ENCODE assay signal across 9 cellular contexts in genomic region chr13:43303040-43303729, GRCh38.
DNase-seq lines count a peak whose midpoint lies in the region; ATAC-seq, FAIRE-seq and TF ChIP-seq lines count a peak whose summit lies in the region.
"Had no signal": no experiment of that assay in that cellular context is flagged by ENCODE, and none has a peak within 500 bp of the region (broad histone marks: within the 10 kb centered on the region; RNA-seq: fewer than 3 reads in every experiment).

No MANE protein-coding gene starts in this region.

- H3K4me3 ChIP-seq in H7 (ENCODE audit: insufficient read depth, low read depth, low read length) (no peak overlapping the region), kidney (ENCODE audit: low read length in 2 of 2) (no peak overlapping the region), thoracic aorta (no peak overlapping the region)

- H3K27ac ChIP-seq in kidney (ENCODE audit: low read depth in 2 of 2, low read length in 2 of 2) (no peak overlapping the region), thoracic aorta (no peak overlapping the region)

- H3K9ac ChIP-seq in kidney (ENCODE audit: low read length in 2 of 2) = no peak overlapping the region

- TF ChIP-seq CTCF in brain (conservative IDR thresholded peaks at IDR 0.05) (peak; percentile 60 to 78), kidney (IDR thresholded peaks at IDR 0.05; ENCODE audit: borderline replicate concordance, extremely low read depth, insufficient read depth) (peak; percentile 66), thoracic aorta (IDR thresholded peaks at IDR 0.05) (peak; percentile 71)

- no peak for FAIRE-seq in kidney (lab: Jason Lieb, UNC)

- H3K4me1 ChIP-seq in kidney (ENCODE audit: control insufficient read depth in 1 of 2, insufficient read depth in 1 of 2, low read depth in 1 of 2, low read length in 2 of 2) = peaks cover 0 to 3% of the 10 kb centered on the region in 2 donors
- peaks cover 0 to 5% of the 10 kb centered on the region in 2 donors for H3K4me1 ChIP-seq in thoracic aorta (ENCODE audit: control insufficient read depth in 1 of 2, low read depth in 2 of 2)

- H3K27me3 ChIP-seq in H7 (ENCODE audit: control insufficient read depth, insufficient read depth, low read length) = no peaks in the 10 kb centered on the region
- H3K27me3 ChIP-seq in thoracic aorta (replicated peaks; ENCODE audit: insufficient read depth) = no peaks in the 10 kb centered on the region

- H3K27me3 Mint-ChIP-seq in brain = peaks cover 3% of the 10 kb centered on the region
- peaks cover 41% of the 10 kb centered on the region for H3K27me3 Mint-ChIP-seq in activated CD4-positive, alpha-beta memory T cell treated with anti-CD3 and anti-CD28 coated beads, Interleukin-2, amount 10 ng/mL, durations not matched to agents 7 days and 5 days

- ATAC-seq in thoracic aorta (ENCODE audit: insufficient number of reproducible peaks, low FRiP score, low read depth) = no peak

- no peaks in the 10 kb centered on the region for H3K9me3 Mint-ChIP-seq in brain
- no peaks in the 10 kb centered on the region for H3K9me3 Mint-ChIP-seq in activated CD4-positive, alpha-beta memory T cell treated with anti-CD3 and anti-CD28 coated beads, Interleukin-2, amount 10 ng/mL, durations not matched to agents 7 days and 5 days
- H3K9me3 Mint-ChIP-seq: T-helper 1 cell treated with Interleukin-12 subunit alpha and Interleukin-12 subunit beta and Interleukin-4 antibody, amounts not matched to agents 30 μg/mL and 1 μg/mL, for 36 hours had no signal

- peaks cover 1% of the 10 kb centered on the region for H3K36me3 Mint-ChIP-seq in brain
- no peaks in the 10 kb centered on the region for H3K36me3 Mint-ChIP-seq in activated CD4-positive, alpha-beta memory T cell treated with anti-CD3 and anti-CD28 coated beads, Interleukin-2, amount 10 ng/mL, durations not matched to agents 7 days and 5 days (ENCODE audit: low read depth)

- peak; percentile 69 for DNase-seq in EL
- DNase-seq in H7 = peak; percentile 71
- peak; percentile 34 for DNase-seq in NCI-H226
- peak; percentile 86 for DNase-seq in kidney
- DNase-seq in thoracic aorta (ENCODE audit: low spot score) = no peak
- no peak for DNase-seq in activated CD4-positive, alpha-beta memory T cell treated with anti-CD3 and anti-CD28 coated beads, Interleukin-2, amount 10 ng/mL, durations not matched to agents 7 days and 5 days
- no peak for DNase-seq in T-helper 9 cell

- CTCF ChIA-PET in activated CD4-positive, alpha-beta memory T cell treated with anti-CD3 and anti-CD28 coated beads, Interleukin-2, amount 10 ng/mL, durations not matched to agents 7 days and 5 days (lab: Charles Lee) = no interaction called here

- POLR2A ChIA-PET in activated CD4-positive, alpha-beta memory T cell treated with anti-CD3 and anti-CD28 coated beads, Interleukin-2, amount 10 ng/mL, durations not matched to agents 7 days and 5 days (lab: Charles Lee) = no interaction called here

- intact Hi-C loops in kidney (cut with DNase I) = loop anchor here (10.0 kb wide), 1 partner anchor 502 kb away; no protein-coding TSS in a partner anchor

- H3K27ac Mint-ChIP-seq in brain = peak overlapping the region; percentile 83 to 94 (median 90)
- no peak overlapping the region for H3K27ac Mint-ChIP-seq in activated CD4-positive, alpha-beta memory T cell treated with anti-CD3 and anti-CD28 coated beads, Interleukin-2, amount 10 ng/mL, durations not matched to agents 7 days and 5 days
- H3K27ac Mint-ChIP-seq: T-helper 1 cell treated with Interleukin-12 subunit alpha and Interleukin-12 subunit beta and Interleukin-4 antibody, amounts not matched to agents 30 μg/mL and 1 μg/mL, for 36 hours had no signal

- peak overlapping the region in 1 of 5 experiments; percentile 36 for H3K4me3 Mint-ChIP-seq in brain
- no peak overlapping the region for H3K4me3 Mint-ChIP-seq in activated CD4-positive, alpha-beta memory T cell treated with anti-CD3 and anti-CD28 coated beads, Interleukin-2, amount 10 ng/mL, durations not matched to agents 7 days and 5 days
- H3K4me3 Mint-ChIP-seq: T-helper 1 cell treated with Interleukin-12 subunit alpha and Interleukin-12 subunit beta and Interleukin-4 antibody, amounts not matched to agents 30 μg/mL and 1 μg/mL, for 36 hours had no signal

- H3K4me1 Mint-ChIP-seq in brain = peaks cover 100% of the 10 kb centered on the region
- H3K4me1 Mint-ChIP-seq in activated CD4-positive, alpha-beta memory T cell treated with anti-CD3 and anti-CD28 coated beads, Interleukin-2, amount 10 ng/mL, durations not matched to agents 7 days and 5 days = no peaks in the 10 kb centered on the region

- no peaks in the 10 kb centered on the region for H3K36me3 ChIP-seq in H7 (replicated peaks; ENCODE audit: control insufficient read depth, insufficient read depth, low read length)
- H3K36me3 ChIP-seq in kidney (ENCODE audit: control insufficient read depth in 1 of 2, insufficient read depth in 2 of 2, low read length in 2 of 2) = no peaks in the 10 kb centered on the region
- no peaks in the 10 kb centered on the region for H3K36me3 ChIP-seq in thoracic aorta

- H3K9me3 ChIP-seq in kidney (ENCODE audit: control insufficient read depth in 1 of 2, low read length in 2 of 2) = no peaks in the 10 kb centered on the region
- H3K9me3 ChIP-seq in thoracic aorta = no peaks in the 10 kb centered on the region

Comparison
In these comparisons a context has a peak if more than half of its experiments do, and no peak if none do; other contexts are left out.
1. DNase-seq: peak in EL (single experiment), H7 (single experiment), NCI-H226 (single experiment) and kidney (single experiment); none in thoracic aorta (single experiment), activated CD4-positive, alpha-beta memory T cell treated with anti-CD3 and anti-CD28 coated beads, Interleukin-2, amount 10 ng/mL, durations not matched to agents 7 days and 5 days (single experiment) and T-helper 9 cell (single experiment).
2. Peak in every context shown above with its lines, with median percentiles within 50 percentile points of each other: CTCF ChIP-seq.